Comparison of ENCODE assay signal across 25 cellular contexts in genomic region chr18:48238636-48239035, GRCh38.
DNase-seq lines count a peak whose midpoint lies in the region; ATAC-seq and TF ChIP-seq lines count a peak whose summit lies in the region.
"Had no signal": no experiment of that assay in that cellular context is flagged by ENCODE, and none has a peak within 500 bp of the region (broad histone marks: within the 10 kb centered on the region; RNA-seq: fewer than 3 reads in every experiment).

No MANE protein-coding gene starts in this region.

- no peaks in the 10 kb centered on the region for H3K4me1 ChIP-seq in CD8-positive, alpha-beta T cell (ENCODE audit: insufficient read depth, low read length)
- H3K4me1 ChIP-seq: right atrium auricular region, SJCRH30 had no signal

- H3K27ac Mint-ChIP-seq in activated T-helper 17 cell treated with anti-CD3 and anti-CD28 coated beads, Interleukin-2, amount 50 U/mL, for 72 hours = no peak overlapping the region
- no peak overlapping the region for H3K27ac Mint-ChIP-seq in CD8-positive, alpha-beta T cell
- H3K27ac Mint-ChIP-seq: activated CD4-positive, alpha-beta T cell treated with anti-CD3 and anti-CD28 coated beads, Interleukin-2, amount 10 ng/mL, durations not matched to agents 24 days and 14 days; activated naive CD4-positive, alpha-beta T cell treated with anti-CD3 and anti-CD28 coated beads, Interleukin-2, amount 50 U/mL, for 72 hours; activated T-helper 1 cell treated with anti-CD3 and anti-CD28 coated beads, Interleukin-12 subunit alpha, Interleukin-12 subunit beta, Interleukin-2, Interleukin-4 antibody, amounts not matched to agents 30 ng/mL and 10 ng/mL and 1 ng/mL, durations not matched to agents 14 hours and 24 hours and 36 hours; natural killer cell treated with Interleukin-12 subunit alpha and Interleukin-12 subunit beta and Interleukin-15 and Interleukin-18, amount 100 ng/mL, for 72 hours had no signal

- H3K4me3 ChIP-seq in CD8-positive, alpha-beta T cell (ENCODE audit: low read depth, low read length) = no peak overlapping the region
- H3K4me3 ChIP-seq: right atrium auricular region, SJCRH30, spleen had no signal

- peaks cover 12% of the 10 kb centered on the region for H3K9me3 Mint-ChIP-seq in activated T-helper 17 cell treated with anti-CD3 and anti-CD28 coated beads, Interleukin-2, amount 50 U/mL, for 72 hours
- peaks cover 25% of the 10 kb centered on the region for H3K9me3 Mint-ChIP-seq in CD8-positive, alpha-beta T cell

- peaks cover 36% of the 10 kb centered on the region for H3K27me3 Mint-ChIP-seq in activated T-helper 17 cell treated with anti-CD3 and anti-CD28 coated beads, Interleukin-2, amount 50 U/mL, for 72 hours
- peaks cover 42% of the 10 kb centered on the region for H3K27me3 Mint-ChIP-seq in CD8-positive, alpha-beta T cell (ENCODE audit: low read depth)

- peaks cover 6% of the 10 kb centered on the region for H3K4me1 Mint-ChIP-seq in activated T-helper 17 cell treated with anti-CD3 and anti-CD28 coated beads, Interleukin-2, amount 50 U/mL, for 72 hours
- no peaks in the 10 kb centered on the region for H3K4me1 Mint-ChIP-seq in CD8-positive, alpha-beta T cell (ENCODE audit: low read depth)

- H3K27ac ChIP-seq in CD8-positive, alpha-beta T cell (ENCODE audit: low read depth, low read length) = no peak overlapping the region
- H3K27ac ChIP-seq: C4-2B, right atrium auricular region, SJCRH30 had no signal

- TF ChIP-seq CTCF in CD8-positive, alpha-beta T cell (IDR thresholded peaks at IDR 0.05) = no peak

- peak; percentile 9 for DNase-seq in A172 (ENCODE audit: low spot score)
- DNase-seq in Daoy (ENCODE audit: low read depth) = peak; percentile 56
- DNase-seq in M059J (ENCODE audit: low read depth) = peak; percentile 51
- DNase-seq in NAMALWA (ENCODE audit: low spot score) = no peak
- DNase-seq in SHP77 (lab: John Stamatoyannopoulos, UW) = no peak
- DNase-seq in CD8-positive, alpha-beta T cell = no peak
- DNase-seq: activated CD4-positive, alpha-beta T cell treated with anti-CD3 and anti-CD28 coated beads, Interleukin-2, amount 10 ng/mL, durations not matched to agents 24 days and 14 days; aorta; central memory CD4-positive, alpha-beta T cell; left ventricle myocardium superior; NCI-H1092; NCI-H2029; spleen; stimulated activated CD4-positive, alpha-beta T cell treated with anti-CD3 and anti-CD28 coated beads, Interleukin-4, amount 100 ng/mL, for 1 hour; stimulated activated naive CD4-positive, alpha-beta T cell; T-helper 1 cell had no signal

- intact Hi-C loops in CD8-positive, alpha-beta T cell (cut with DNase I, micrococcal nuclease) = no loop called here

- POLR2A ChIA-PET in CD8-positive, alpha-beta T cell (lab: Charles Lee) = no interaction called here

- peak overlapping the region; percentile 24 for H3K4me3 Mint-ChIP-seq in activated T-helper 17 cell treated with anti-CD3 and anti-CD28 coated beads, Interleukin-2, amount 50 U/mL, for 72 hours
- no peak overlapping the region for H3K4me3 Mint-ChIP-seq in CD8-positive, alpha-beta T cell
- H3K4me3 Mint-ChIP-seq: activated CD4-positive, alpha-beta T cell treated with anti-CD3 and anti-CD28 coated beads, Interleukin-2, amount 10 ng/mL, durations not matched to agents 24 days and 14 days; activated T-helper 1 cell treated with anti-CD3 and anti-CD28 coated beads, Interleukin-12 subunit alpha, Interleukin-12 subunit beta, Interleukin-2, Interleukin-4 antibody, amounts not matched to agents 30 ng/mL and 10 ng/mL and 1 ng/mL, durations not matched to agents 14 hours and 24 hours and 36 hours; natural killer cell treated with Interleukin-12 subunit alpha and Interleukin-12 subunit beta and Interleukin-15 and Interleukin-18, amount 100 ng/mL, for 72 hours had no signal

- H3K9me3 ChIP-seq in CD8-positive, alpha-beta T cell (ENCODE audit: low read length) = no peaks in the 10 kb centered on the region
- H3K9me3 ChIP-seq: SJCRH30 had no signal

- H3K36me3 Mint-ChIP-seq in activated T-helper 17 cell treated with anti-CD3 and anti-CD28 coated beads, Interleukin-2, amount 50 U/mL, for 72 hours (ENCODE audit: low read depth) = no peaks in the 10 kb centered on the region
- no peaks in the 10 kb centered on the region for H3K36me3 Mint-ChIP-seq in CD8-positive, alpha-beta T cell

- H3K27me3 ChIP-seq in CD8-positive, alpha-beta T cell (ENCODE audit: insufficient read depth, low read length) = no peaks in the 10 kb centered on the region
- H3K27me3 ChIP-seq: right atrium auricular region, SJCRH30 had no signal

- no peak for ATAC-seq in activated T-helper 17 cell treated with anti-CD3 and anti-CD28 coated beads, Interleukin-2, amount 50 U/mL, for 72 hours (replicated peaks)
- ATAC-seq in GM21737 (IDR thresholded peaks at IDR 0.05; ENCODE audit: unreplicated experiment) = no peak
- no peak for ATAC-seq in CD8-positive, alpha-beta T cell
- ATAC-seq: activated naive CD4-positive, alpha-beta T cell treated with anti-CD3 and anti-CD28 coated beads, Interleukin-2, amount 50 U/mL, for 72 hours; left ventricle myocardium superior; natural killer cell treated with Interleukin-12 subunit alpha and Interleukin-12 subunit beta and Interleukin-15 and Interleukin-18, amount 100 ng/mL, for 72 hours; Panc1 had no signal

- H3K36me3 ChIP-seq in CD8-positive, alpha-beta T cell (ENCODE audit: insufficient read depth, low read length) = no peaks in the 10 kb centered on the region
- H3K36me3 ChIP-seq: right atrium auricular region, SJCRH30, spleen had no signal

- CTCF ChIA-PET in CD8-positive, alpha-beta T cell (lab: Charles Lee) = no interaction called here

Comparison
In these comparisons a context has a peak if more than half of its experiments do, and no peak if none do; other contexts are left out.
1. DNase-seq: peak in A172 (single experiment), Daoy (single experiment) and M059J (single experiment); none in NAMALWA (single experiment), SHP77 (0 of 2) and CD8-positive, alpha-beta T cell (0 of 7).